In genomic region chr10:97426776-97427570, GRCh38 we compare ENCODE assay signal across 8 cellular contexts. TPM values are rescaled to one million over a fixed set of nuclear protein-coding genes. Genes with fewer than 3 reads are reported as not detected.
DNase-seq lines count a peak whose midpoint lies in the region; ATAC-seq and TF ChIP-seq lines count a peak whose summit lies in the region.

No MANE protein-coding gene starts in this region.

- H3K4me1 ChIP-seq in KMS-11 (ENCODE audit: low read depth, poor library complexity, severe bottlenecking) (peaks cover 20% of the 10 kb centered on the region), left lung (peaks cover 19 to 68% of the 10 kb centered on the region in 2 donors), thymus (ENCODE audit: control insufficient read depth, insufficient read depth, low read length) (peaks cover 17% of the 10 kb centered on the region)

- peaks cover 43% of the 10 kb centered on the region for H3K79me2 ChIP-seq in KMS-11 (ENCODE audit: insufficient read depth, low read depth)

- H3K36me3 ChIP-seq in KMS-11 (ENCODE audit: insufficient read depth) (peaks cover 20% of the 10 kb centered on the region), left lung (peaks cover 0 to 31% of the 10 kb centered on the region in 2 donors), thymus (ENCODE audit: control insufficient read depth, insufficient read depth) (peaks cover 17% of the 10 kb centered on the region)

- 0 out of 2 replicates have a peak, but pooled peaks cover 6% of the 10 kb centered on the region for H4K20me1 ChIP-seq in KMS-11 (ENCODE audit: insufficient read depth)

- TF ChIP-seq CTCF in AG04449 (IDR thresholded peaks at IDR 0.05; ENCODE audit: insufficient read depth, low read length, missing control alignments) (no peak), KMS-11 (conservative IDR thresholded peaks at IDR 0.05; ENCODE audit: low read depth, low read length) (no peak), left lung (IDR thresholded peaks at IDR 0.05) (no peak)

- WGBS in thymus, result 41% methylated on average over 34 of the region's 34 CpGs

- POLR2A ChIA-PET in AG04449 (lab: Yijun Ruan, JAX), result no interaction called here

- H3K27ac ChIP-seq in KMS-11 (peak overlapping the region; percentile 87), left lung (peak overlapping the region; percentile 93 to 94), thymus (ENCODE audit: low read depth) (peak overlapping the region; percentile 48)

- H3K27me3 ChIP-seq in KMS-11 (ENCODE audit: insufficient read depth, low read depth) (no peaks in the 10 kb centered on the region), left lung (no peaks in the 10 kb centered on the region), thymus (ENCODE audit: control insufficient read depth, insufficient read depth) (no peaks in the 10 kb centered on the region)

- H3K9ac ChIP-seq in KMS-11, result peak overlapping the region; percentile 96

- H2AFZ ChIP-seq in KMS-11 (ENCODE audit: low read depth), result peak overlapping the region; percentile 44; the same call in 1 of the 2 replicates

- H3K9me3 ChIP-seq in left lung (no peaks in the 10 kb centered on the region), thymus (ENCODE audit: control insufficient read depth) (no peaks in the 10 kb centered on the region)

- intact Hi-C loops in left lung (cut with DNase I), result no loop called here

- H3K4me3 ChIP-seq in AG04449 (ENCODE audit: low read depth, low read length) (peak overlapping the region; percentile 96), KMS-11 (IDR thresholded peaks at IDR 0.05; ENCODE audit: insufficient read depth, low read depth, low read length) (no peak overlapping the region), left lung (peak overlapping the region; percentile 93 to 98), thymus (ENCODE audit: low read length) (peak overlapping the region; percentile 65)

- ATAC-seq in left lung (peak; percentile 13), GM21717 (IDR thresholded peaks at IDR 0.05; ENCODE audit: unreplicated experiment) (no peak)

- peak overlapping the region; percentile 77 for H3K4me2 ChIP-seq in KMS-11

- CTCF ChIA-PET in AG04449 (lab: Yijun Ruan, JAX), result interaction anchor here (1.5 kb wide), 1 partner anchor 23 kb away, joined by 3 read pairs; no protein-coding TSS in a partner anchor

- no peak for DNase-seq in AG04449 (ENCODE audit: low read depth, low spot score)
- peak; percentile 45 for DNase-seq in astrocyte of the hippocampus (ENCODE audit: low read depth, low spot score)
- DNase-seq in left lung, result peak in 1 of 2 donors; percentile 74
- no peak for DNase-seq in activated gamma-delta T cell (lab: John Stamatoyannopoulos, UW)
- no peak for DNase-seq in SKM-1 (lab: John Stamatoyannopoulos, UW; ENCODE audit: unreplicated experiment)

RNA-seq across cellular contexts. Expression of gene PGAM1, which starts 1.0 kb away (rescaled TPM):
- 100 to 1,000 TPM; 209 to 236 TPM for total RNA-seq in left lung
- polyA plus RNA-seq in thymus, result 104 TPM

RNA-seq across cellular contexts. Expression of gene EXOSC1, which starts 18.8 kb away (rescaled TPM):
- total RNA-seq in left lung, result 10 to 100 TPM; 27.2 to 30.4 TPM
- polyA plus RNA-seq in thymus, result 53.0 TPM

RNA-seq across cellular contexts. Expression of gene ZDHHC16, which starts 19.0 kb away (rescaled TPM):
- 10 to 100 TPM; 61.5 to 65.2 TPM for total RNA-seq in left lung
- polyA plus RNA-seq in thymus, result 24.4 TPM

RNA-seq across cellular contexts. Expression of gene RRP12, which starts 25.8 kb away (rescaled TPM):
- total RNA-seq in left lung, result 10 to 100 TPM; 21.2 to 40.4 TPM
- 18.9 TPM for polyA plus RNA-seq in thymus
